ENCODE assay signal across 15 cellular contexts in genomic region chr11:65621460-65621859, GRCh38. TPM values are rescaled to one million over a fixed set of nuclear protein-coding genes. Genes with fewer than 3 reads are reported as not detected.
"Had no signal": no experiment of that assay in that cellular context is flagged by ENCODE, and none has a peak within 500 bp of the region (broad histone marks: within the 10 kb centered on the region; RNA-seq: fewer than 3 reads in every experiment).

No MANE protein-coding gene starts in this region.

- H3K4me3 Mint-ChIP-seq: activated CD4-positive, alpha-beta T cell treated with anti-CD3 and anti-CD28 coated beads, Interleukin-2, amount 10 ng/mL, durations not matched to agents 24 days and 14 days; activated naive CD4-positive, alpha-beta T cell treated with anti-CD3 and anti-CD28 coated beads for 36 hours; stimulated activated memory B cell treated with anti-CD40 and anti-IgM and Interleukin-4, amounts not matched to agents 10 μg/mL and 1 μg/mL and 100 μg/mL, for 72 hours had no signal

- H3K27ac Mint-ChIP-seq: activated CD4-positive, alpha-beta T cell treated with anti-CD3 and anti-CD28 coated beads, Interleukin-2, amount 10 ng/mL, durations not matched to agents 24 days and 14 days; stimulated activated memory B cell treated with anti-CD40 and anti-IgM and Interleukin-4, amounts not matched to agents 10 μg/mL and 1 μg/mL and 100 μg/mL, for 72 hours had no signal

- H3K9me3 Mint-ChIP-seq: activated CD4-positive, alpha-beta T cell treated with anti-CD3 and anti-CD28 coated beads, Interleukin-2, amount 10 ng/mL, durations not matched to agents 24 days and 14 days; activated naive CD4-positive, alpha-beta T cell treated with anti-CD3 and anti-CD28 coated beads for 36 hours; naive thymus-derived CD4-positive, alpha-beta T cell; stimulated activated memory B cell treated with anti-CD40 and anti-IgM and Interleukin-4, amounts not matched to agents 10 μg/mL and 1 μg/mL and 100 μg/mL, for 72 hours had no signal

- H3K27me3 Mint-ChIP-seq: activated CD4-positive, alpha-beta T cell treated with anti-CD3 and anti-CD28 coated beads, Interleukin-2, amount 10 ng/mL, durations not matched to agents 24 days and 14 days; naive thymus-derived CD4-positive, alpha-beta T cell; stimulated activated memory B cell treated with anti-CD40 and anti-IgM and Interleukin-4, amounts not matched to agents 10 μg/mL and 1 μg/mL and 100 μg/mL, for 72 hours had no signal

- ATAC-seq: esophagus mucosa; left colon; mucosa of descending colon; naive thymus-derived CD4-positive, alpha-beta T cell; stimulated activated memory B cell treated with anti-CD40 and anti-IgM and Interleukin-4, amounts not matched to agents 10 μg/mL and 1 μg/mL and 100 μg/mL, for 72 hours had no signal

- DNase-seq: activated CD4-positive, alpha-beta T cell treated with anti-CD3 and anti-CD28 coated beads, Interleukin-2, amount 10 ng/mL, durations not matched to agents 24 days and 14 days; activated CD4-positive, CD25-positive, alpha-beta regulatory T cell; activated CD8-positive, alpha-beta memory T cell treated with anti-CD3 and anti-CD28 coated beads for 24 hours; activated naive CD4-positive, alpha-beta T cell treated with anti-CD3 and anti-CD28 coated beads for 36 hours; adrenal gland; left colon; mucosa of descending colon; naive thymus-derived CD4-positive, alpha-beta T cell; nucleus accumbens; posterior cingulate gyrus; retina; thyroid gland had no signal

RNA-seq across cellular contexts. Expression of gene KCNK7, which starts 25.9 kb away (rescaled TPM):
- total RNA-seq: cardiac muscle cell had no signal
